Comparison of ENCODE assay signal across 1 cellular context in the genomic region with DNA sequence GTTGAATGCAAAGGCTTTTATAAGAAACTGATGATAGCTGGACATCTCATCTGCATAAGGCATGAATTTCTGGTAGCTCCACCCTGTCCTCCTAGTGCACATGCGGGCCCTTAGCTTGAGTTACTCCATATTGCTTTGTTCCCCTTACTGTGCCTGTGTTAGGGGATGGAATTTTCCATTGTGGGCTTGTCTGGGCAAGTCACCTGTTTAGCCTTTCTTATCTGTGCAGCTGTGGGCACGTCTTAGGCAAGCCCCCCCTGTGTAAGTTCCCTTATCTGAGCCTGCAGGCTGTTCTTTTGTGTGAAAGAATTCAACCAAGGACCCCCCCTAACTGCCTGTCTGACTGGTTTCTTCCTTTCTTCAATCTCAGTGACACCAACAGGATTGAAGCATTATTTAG.
TF ChIP-seq lines count a peak whose summit lies in the region.

No MANE protein-coding gene starts in this region.

TF ChIP-seq in K562, 482 proteins besides CTCF, POLR2A, EP300 and RAD21 (continued from another document and continues in another):
- peak; percentile 93 for TF ChIP-seq ZNF239 (CRISPR knock-in tag; IDR thresholded peaks at IDR 0.05)
- TF ChIP-seq, protein P1, sequence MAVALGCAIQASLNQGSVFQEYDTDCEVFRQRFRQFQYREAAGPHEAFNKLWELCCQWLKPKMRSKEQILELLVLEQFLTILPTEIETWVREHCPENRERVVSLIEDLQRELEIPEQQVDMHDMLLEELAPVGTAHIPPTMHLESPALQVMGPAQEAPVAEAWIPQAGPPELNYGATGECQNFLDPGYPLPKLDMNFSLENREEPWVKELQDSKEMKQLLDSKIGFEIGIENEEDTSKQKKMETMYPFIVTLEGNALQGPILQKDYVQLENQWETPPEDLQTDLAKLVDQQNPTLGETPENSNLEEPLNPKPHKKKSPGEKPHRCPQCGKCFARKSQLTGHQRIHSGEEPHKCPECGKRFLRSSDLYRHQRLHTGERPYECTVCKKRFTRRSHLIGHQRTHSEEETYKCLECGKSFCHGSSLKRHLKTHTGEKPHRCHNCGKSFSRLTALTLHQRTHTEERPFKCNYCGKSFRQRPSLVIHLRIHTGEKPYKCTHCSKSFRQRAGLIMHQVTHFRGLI (CRISPR knock-in tag; IDR thresholded peaks at IDR 0.05) = peak; percentile 96
- no peak for TF ChIP-seq SREBF2 (CRISPR knock-in tag; IDR thresholded peaks at IDR 0.05)
- TF ChIP-seq ADNP (tag; IDR thresholded peaks at IDR 0.05) = no peak
- TF ChIP-seq, protein P2, sequence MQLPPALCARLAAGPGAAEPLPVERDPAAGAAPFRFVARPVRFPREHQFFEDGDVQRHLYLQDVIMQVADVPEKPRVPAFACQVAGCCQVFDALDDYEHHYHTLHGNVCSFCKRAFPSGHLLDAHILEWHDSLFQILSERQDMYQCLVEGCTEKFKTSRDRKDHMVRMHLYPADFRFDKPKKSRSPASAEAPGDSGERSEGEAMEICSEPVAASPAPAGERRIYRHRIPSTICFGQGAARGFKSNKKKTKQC (CRISPR knock-in tag; IDR thresholded peaks at IDR 0.05) = no peak
- TF ChIP-seq ZFX (CRISPR knock-in tag; IDR thresholded peaks at IDR 0.05) = no peak
- TF ChIP-seq GABPA (tag; conservative IDR thresholded peaks at IDR 0.05; ENCODE audit: low read depth) = 0 out of 2 replicates have a peak, but pooled peaks have one; percentile 20
- TF ChIP-seq, protein P3, sequence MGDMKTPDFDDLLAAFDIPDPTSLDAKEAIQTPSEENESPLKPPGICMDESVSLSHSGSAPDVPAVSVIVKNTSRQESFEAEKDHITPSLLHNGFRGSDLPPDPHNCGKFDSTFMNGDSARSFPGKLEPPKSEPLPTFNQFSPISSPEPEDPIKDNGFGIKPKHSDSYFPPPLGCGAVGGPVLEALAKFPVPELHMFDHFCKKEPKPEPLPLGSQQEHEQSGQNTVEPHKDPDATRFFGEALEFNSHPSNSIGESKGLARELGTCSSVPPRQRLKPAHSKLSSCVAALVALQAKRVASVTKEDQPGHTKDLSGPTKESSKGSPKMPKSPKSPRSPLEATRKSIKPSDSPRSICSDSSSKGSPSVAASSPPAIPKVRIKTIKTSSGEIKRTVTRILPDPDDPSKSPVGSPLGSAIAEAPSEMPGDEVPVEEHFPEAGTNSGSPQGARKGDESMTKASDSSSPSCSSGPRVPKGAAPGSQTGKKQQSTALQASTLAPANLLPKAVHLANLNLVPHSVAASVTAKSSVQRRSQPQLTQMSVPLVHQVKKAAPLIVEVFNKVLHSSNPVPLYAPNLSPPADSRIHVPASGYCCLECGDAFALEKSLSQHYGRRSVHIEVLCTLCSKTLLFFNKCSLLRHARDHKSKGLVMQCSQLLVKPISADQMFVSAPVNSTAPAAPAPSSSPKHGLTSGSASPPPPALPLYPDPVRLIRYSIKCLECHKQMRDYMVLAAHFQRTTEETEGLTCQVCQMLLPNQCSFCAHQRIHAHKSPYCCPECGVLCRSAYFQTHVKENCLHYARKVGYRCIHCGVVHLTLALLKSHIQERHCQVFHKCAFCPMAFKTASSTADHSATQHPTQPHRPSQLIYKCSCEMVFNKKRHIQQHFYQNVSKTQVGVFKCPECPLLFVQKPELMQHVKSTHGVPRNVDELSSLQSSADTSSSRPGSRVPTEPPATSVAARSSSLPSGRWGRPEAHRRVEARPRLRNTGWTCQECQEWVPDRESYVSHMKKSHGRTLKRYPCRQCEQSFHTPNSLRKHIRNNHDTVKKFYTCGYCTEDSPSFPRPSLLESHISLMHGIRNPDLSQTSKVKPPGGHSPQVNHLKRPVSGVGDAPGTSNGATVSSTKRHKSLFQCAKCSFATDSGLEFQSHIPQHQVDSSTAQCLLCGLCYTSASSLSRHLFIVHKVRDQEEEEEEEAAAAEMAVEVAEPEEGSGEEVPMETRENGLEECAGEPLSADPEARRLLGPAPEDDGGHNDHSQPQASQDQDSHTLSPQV (IDR thresholded peaks at IDR 0.05) = peak; percentile 99
- TF ChIP-seq, protein P4, sequence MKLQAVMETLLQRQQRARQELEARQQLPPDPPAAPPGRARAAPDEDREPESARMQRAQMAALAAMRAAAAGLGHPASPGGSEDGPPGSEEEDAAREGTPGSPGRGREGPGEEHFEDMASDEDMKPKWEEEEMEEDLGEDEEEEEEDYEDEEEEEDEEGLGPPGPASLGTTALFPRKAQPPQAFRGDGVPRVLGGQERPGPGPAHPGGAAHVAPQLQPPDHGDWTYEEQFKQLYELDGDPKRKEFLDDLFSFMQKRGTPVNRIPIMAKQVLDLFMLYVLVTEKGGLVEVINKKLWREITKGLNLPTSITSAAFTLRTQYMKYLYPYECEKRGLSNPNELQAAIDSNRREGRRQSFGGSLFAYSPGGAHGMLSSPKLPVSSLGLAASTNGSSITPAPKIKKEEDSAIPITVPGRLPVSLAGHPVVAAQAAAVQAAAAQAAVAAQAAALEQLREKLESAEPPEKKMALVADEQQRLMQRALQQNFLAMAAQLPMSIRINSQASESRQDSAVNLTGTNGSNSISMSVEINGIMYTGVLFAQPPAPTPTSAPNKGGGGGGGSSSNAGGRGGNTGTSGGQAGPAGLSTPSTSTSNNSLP (IDR thresholded peaks at IDR 0.05; ENCODE audit: borderline replicate concordance, low read depth, low read length) = no peak
- TF ChIP-seq, protein P5, sequence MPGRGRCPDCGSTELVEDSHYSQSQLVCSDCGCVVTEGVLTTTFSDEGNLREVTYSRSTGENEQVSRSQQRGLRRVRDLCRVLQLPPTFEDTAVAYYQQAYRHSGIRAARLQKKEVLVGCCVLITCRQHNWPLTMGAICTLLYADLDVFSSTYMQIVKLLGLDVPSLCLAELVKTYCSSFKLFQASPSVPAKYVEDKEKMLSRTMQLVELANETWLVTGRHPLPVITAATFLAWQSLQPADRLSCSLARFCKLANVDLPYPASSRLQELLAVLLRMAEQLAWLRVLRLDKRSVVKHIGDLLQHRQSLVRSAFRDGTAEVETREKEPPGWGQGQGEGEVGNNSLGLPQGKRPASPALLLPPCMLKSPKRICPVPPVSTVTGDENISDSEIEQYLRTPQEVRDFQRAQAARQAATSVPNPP (IDR thresholded peaks at IDR 0.05; ENCODE audit: borderline replicate concordance, insufficient read depth, insufficient read length) = no peak
- no peak for TF ChIP-seq CHD2 (IDR thresholded peaks at IDR 0.05; ENCODE audit: low read depth, low read length)
- peak; percentile 84; the same call in 1 of the 2 replicates for TF ChIP-seq ZNF445 (CRISPR knock-in tag; IDR thresholded peaks at IDR 0.05; ENCODE audit: low read depth)
- TF ChIP-seq CC2D1A (IDR thresholded peaks at IDR 0.05) = peak; percentile 81
- TF ChIP-seq, protein P6, sequence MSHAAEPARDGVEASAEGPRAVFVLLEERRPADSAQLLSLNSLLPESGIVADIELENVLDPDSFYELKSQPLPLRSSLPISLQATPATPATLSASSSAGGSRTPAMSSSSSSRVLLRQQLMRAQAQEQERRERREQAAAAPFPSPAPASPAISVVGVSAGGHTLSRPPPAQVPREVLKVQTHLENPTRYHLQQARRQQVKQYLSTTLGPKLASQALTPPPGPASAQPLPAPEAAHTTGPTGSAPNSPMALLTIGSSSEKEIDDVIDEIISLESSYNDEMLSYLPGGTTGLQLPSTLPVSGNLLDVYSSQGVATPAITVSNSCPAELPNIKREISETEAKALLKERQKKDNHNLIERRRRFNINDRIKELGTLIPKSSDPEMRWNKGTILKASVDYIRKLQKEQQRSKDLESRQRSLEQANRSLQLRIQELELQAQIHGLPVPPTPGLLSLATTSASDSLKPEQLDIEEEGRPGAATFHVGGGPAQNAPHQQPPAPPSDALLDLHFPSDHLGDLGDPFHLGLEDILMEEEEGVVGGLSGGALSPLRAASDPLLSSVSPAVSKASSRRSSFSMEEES (CRISPR knock-in tag; IDR thresholded peaks at IDR 0.05) = peak; percentile 68
- TF ChIP-seq, protein P7, sequence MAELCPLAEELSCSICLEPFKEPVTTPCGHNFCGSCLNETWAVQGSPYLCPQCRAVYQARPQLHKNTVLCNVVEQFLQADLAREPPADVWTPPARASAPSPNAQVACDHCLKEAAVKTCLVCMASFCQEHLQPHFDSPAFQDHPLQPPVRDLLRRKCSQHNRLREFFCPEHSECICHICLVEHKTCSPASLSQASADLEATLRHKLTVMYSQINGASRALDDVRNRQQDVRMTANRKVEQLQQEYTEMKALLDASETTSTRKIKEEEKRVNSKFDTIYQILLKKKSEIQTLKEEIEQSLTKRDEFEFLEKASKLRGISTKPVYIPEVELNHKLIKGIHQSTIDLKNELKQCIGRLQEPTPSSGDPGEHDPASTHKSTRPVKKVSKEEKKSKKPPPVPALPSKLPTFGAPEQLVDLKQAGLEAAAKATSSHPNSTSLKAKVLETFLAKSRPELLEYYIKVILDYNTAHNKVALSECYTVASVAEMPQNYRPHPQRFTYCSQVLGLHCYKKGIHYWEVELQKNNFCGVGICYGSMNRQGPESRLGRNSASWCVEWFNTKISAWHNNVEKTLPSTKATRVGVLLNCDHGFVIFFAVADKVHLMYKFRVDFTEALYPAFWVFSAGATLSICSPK (IDR thresholded peaks at IDR 0.05; ENCODE audit: borderline replicate concordance) = no peak
- TF ChIP-seq, protein P8, sequence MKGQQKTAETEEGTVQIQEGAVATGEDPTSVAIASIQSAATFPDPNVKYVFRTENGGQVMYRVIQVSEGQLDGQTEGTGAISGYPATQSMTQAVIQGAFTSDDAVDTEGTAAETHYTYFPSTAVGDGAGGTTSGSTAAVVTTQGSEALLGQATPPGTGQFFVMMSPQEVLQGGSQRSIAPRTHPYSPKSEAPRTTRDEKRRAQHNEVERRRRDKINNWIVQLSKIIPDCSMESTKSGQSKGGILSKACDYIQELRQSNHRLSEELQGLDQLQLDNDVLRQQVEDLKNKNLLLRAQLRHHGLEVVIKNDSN (CRISPR knock-in tag; IDR thresholded peaks at IDR 0.05) = no peak
- TF ChIP-seq, protein P9, sequence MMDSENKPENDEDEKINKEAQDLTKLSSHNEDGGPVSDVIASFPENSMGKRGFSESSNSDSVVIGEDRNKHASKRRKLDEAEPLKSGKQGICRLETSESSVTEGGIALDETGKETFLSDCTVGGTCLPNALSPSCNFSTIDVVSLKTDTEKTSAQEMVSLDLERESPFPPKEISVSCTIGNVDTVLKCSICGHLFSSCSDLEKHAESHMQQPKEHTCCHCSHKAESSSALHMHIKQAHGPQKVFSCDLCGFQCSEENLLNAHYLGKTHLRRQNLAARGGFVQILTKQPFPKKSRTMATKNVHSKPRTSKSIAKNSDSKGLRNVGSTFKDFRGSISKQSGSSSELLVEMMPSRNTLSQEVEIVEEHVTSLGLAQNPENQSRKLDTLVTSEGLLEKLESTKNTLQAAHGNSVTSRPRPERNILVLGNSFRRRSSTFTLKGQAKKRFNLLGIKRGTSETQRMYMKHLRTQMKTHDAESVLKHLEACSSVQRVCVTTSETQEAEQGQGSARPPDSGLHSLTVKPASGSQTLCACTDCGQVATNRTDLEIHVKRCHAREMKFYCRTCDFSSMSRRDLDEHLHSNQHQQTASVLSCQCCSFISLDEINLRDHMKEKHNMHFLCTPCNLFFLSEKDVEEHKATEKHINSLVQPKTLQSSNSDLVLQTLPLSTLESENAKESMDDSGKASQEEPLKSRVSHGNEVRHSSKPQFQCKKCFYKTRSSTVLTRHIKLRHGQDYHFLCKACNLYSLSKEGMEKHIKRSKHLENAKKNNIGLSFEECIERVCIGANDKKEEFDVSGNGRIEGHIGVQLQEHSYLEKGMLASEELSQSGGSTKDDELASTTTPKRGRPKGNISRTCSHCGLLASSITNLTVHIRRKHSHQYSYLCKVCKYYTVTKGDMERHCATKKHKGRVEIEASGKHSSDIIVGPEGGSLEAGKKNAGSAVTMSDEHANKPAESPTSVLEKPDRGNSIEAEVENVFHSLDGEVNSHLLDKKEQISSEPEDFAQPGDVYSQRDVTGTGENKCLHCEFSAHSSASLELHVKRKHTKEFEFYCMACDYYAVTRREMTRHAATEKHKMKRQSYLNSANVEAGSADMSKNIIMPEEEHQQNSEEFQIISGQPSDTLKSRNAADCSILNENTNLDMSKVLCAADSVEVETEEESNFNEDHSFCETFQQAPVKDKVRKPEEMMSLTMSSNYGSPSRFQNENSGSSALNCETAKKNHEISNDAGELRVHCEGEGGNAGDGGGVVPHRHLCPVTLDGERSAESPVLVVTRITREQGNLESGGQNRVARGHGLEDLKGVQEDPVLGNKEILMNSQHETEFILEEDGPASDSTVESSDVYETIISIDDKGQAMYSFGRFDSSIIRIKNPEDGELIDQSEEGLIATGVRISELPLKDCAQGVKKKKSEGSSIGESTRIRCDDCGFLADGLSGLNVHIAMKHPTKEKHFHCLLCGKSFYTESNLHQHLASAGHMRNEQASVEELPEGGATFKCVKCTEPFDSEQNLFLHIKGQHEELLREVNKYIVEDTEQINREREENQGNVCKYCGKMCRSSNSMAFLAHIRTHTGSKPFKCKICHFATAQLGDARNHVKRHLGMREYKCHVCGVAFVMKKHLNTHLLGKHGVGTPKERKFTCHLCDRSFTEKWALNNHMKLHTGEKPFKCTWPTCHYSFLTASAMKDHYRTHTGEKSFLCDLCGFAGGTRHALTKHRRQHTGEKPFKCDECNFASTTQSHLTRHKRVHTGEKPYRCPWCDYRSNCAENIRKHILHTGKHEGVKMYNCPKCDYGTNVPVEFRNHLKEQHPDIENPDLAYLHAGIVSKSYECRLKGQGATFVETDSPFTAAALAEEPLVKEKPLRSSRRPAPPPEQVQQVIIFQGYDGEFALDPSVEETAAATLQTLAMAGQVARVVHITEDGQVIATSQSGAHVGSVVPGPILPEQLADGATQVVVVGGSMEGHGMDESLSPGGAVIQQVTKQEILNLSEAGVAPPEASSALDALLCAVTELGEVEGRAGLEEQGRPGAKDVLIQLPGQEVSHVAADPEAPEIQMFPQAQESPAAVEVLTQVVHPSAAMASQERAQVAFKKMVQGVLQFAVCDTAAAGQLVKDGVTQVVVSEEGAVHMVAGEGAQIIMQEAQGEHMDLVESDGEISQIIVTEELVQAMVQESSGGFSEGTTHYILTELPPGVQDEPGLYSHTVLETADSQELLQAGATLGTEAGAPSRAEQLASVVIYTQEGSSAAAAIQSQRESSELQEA (IDR thresholded peaks at IDR 0.05; ENCODE audit: low read depth) = no peak
- no peak for TF ChIP-seq BCOR (IDR thresholded peaks at IDR 0.05)
- TF ChIP-seq, protein P10, sequence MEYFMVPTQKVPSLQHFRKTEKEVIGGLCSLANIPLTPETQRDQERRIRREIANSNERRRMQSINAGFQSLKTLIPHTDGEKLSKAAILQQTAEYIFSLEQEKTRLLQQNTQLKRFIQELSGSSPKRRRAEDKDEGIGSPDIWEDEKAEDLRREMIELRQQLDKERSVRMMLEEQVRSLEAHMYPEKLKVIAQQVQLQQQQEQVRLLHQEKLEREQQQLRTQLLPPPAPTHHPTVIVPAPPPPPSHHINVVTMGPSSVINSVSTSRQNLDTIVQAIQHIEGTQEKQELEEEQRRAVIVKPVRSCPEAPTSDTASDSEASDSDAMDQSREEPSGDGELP (CRISPR knock-in tag; IDR thresholded peaks at IDR 0.05; ENCODE audit: borderline replicate concordance) = no peak
- TF ChIP-seq ESRRB (CRISPR knock-in tag; IDR thresholded peaks at IDR 0.05; ENCODE audit: borderline replicate concordance) = no peak
- TF ChIP-seq, protein P11, sequence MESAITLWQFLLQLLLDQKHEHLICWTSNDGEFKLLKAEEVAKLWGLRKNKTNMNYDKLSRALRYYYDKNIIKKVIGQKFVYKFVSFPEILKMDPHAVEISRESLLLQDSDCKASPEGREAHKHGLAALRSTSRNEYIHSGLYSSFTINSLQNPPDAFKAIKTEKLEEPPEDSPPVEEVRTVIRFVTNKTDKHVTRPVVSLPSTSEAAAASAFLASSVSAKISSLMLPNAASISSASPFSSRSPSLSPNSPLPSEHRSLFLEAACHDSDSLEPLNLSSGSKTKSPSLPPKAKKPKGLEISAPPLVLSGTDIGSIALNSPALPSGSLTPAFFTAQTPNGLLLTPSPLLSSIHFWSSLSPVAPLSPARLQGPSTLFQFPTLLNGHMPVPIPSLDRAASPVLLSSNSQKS (CRISPR knock-in tag; IDR thresholded peaks at IDR 0.05) = peak; percentile 90
- peak; percentile 96 for TF ChIP-seq ZNF311 (CRISPR knock-in tag; IDR thresholded peaks at IDR 0.05)
